Comparison of ENCODE assay signal across 8 cellular contexts in the genomic region with DNA sequence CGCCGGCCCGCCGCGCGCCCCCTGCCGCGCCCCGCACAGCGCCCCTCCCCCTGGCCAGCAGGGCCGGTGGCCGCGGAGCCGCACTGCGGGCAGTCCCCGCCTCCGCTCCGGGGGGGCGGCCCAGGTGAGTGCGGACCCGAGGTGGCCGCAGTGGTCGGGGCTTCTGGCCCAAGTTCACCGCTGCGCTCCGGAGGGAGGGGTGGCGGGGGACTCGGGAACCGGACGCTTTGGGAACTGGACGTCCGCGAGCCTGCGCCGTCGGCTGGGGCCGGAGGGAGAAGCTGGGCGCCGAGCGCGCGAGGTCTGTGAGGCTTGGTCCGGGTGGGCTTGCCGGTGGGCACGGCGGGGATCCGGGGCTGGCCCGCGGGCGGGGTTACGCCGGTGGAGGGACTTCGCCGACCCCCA. TPM values are rescaled to one million over a fixed set of nuclear protein-coding genes. Genes with fewer than 3 reads are reported as not detected.
DNase-seq lines count a peak whose midpoint lies in the region; ATAC-seq and TF ChIP-seq lines count a peak whose summit lies in the region.

No MANE protein-coding gene starts in this region.

- no peak overlapping the region for H3K18ac ChIP-seq in mesenchymal stem cell (ENCODE audit: low read depth in 1 of 2, low read length in 2 of 2)

- H3K9ac ChIP-seq in mesenchymal stem cell (ENCODE audit: low read length), result no peak overlapping the region

- no peak overlapping the region for H3K23ac ChIP-seq in mesenchymal stem cell (ENCODE audit: low read length in 2 of 2)

- no peak overlapping the region for H2BK12ac ChIP-seq in mesenchymal stem cell (ENCODE audit: low read length in 2 of 2)

- H3K36me3 ChIP-seq in body of pancreas (replicated peaks in 1 of 2; ENCODE audit: insufficient read depth in 1 of 2, low read depth in 2 of 2), result no peaks in the 10 kb centered on the region
- peaks cover 0 to 3% of the 10 kb centered on the region in 2 experiments for H3K36me3 ChIP-seq in mesenchymal stem cell (ENCODE audit: control insufficient read depth in 1 of 2, insufficient read depth in 2 of 2, low read depth in 1 of 2, low read length in 2 of 2)
- H3K36me3 ChIP-seq in uterus, result no peaks in the 10 kb centered on the region

- H3K4ac ChIP-seq in mesenchymal stem cell (ENCODE audit: low read depth in 1 of 2, low read length in 2 of 2), result no peak overlapping the region

- H3K27ac ChIP-seq in body of pancreas (peak overlapping the region; percentile 26 to 79 (median 69)), mesenchymal stem cell (ENCODE audit: low read length, poor library complexity, severe bottlenecking) (no peak overlapping the region), uterus (peak overlapping the region; percentile 85 to 86)

- no peak overlapping the region for H2BK5ac ChIP-seq in mesenchymal stem cell (ENCODE audit: low read depth, low read length, poor library complexity, severe bottlenecking)

- TF ChIP-seq POLR2A in body of pancreas (IDR thresholded peaks at IDR 0.05) (no peak), uterus (IDR thresholded peaks at IDR 0.05) (no peak)

- TF ChIP-seq CTCF in AG10803 (conservative IDR thresholded peaks at IDR 0.05; ENCODE audit: low read length), result no peak
- TF ChIP-seq CTCF in body of pancreas (IDR thresholded peaks at IDR 0.05), result no peak
- no peak for TF ChIP-seq CTCF in uterus (IDR thresholded peaks at IDR 0.05)

- peak; percentile 12 for ATAC-seq in HG02798 (IDR thresholded peaks at IDR 0.05; ENCODE audit: poor library complexity, unreplicated experiment)
- ATAC-seq in body of pancreas, result peak; percentile 23
- ATAC-seq in sciatic nerve, result no peak

- H4K8ac ChIP-seq in mesenchymal stem cell (ENCODE audit: low read length), result no peak overlapping the region

- H3K14ac ChIP-seq in mesenchymal stem cell (ENCODE audit: low read length in 2 of 2), result peak overlapping the region in 1 of 2 experiments; percentile 12

- H3K4me1 ChIP-seq in body of pancreas, result peaks cover 56% of the 10 kb centered on the region
- H3K4me1 ChIP-seq in mesenchymal stem cell (ENCODE audit: control insufficient read depth, insufficient read depth, low read depth, low read length), result peaks cover 24% of the 10 kb centered on the region
- H3K4me1 ChIP-seq in uterus, result peaks cover 6 to 7% of the 10 kb centered on the region in 2 donors

- in situ Hi-C loops in G401 (cut with HindIII; ENCODE audit: low sequenced_read_pairs), result no loop called here

- H2AK5ac ChIP-seq in mesenchymal stem cell (ENCODE audit: low read length, severe bottlenecking), result no peak overlapping the region

- no peaks in the 10 kb centered on the region for H3K79me1 ChIP-seq in mesenchymal stem cell (replicated peaks; ENCODE audit: low read length, poor library complexity, severe bottlenecking)

- H4K91ac ChIP-seq in mesenchymal stem cell (ENCODE audit: low read length), result no peak overlapping the region

- no peak overlapping the region for H2BK15ac ChIP-seq in mesenchymal stem cell (ENCODE audit: low read depth, poor library complexity, severe bottlenecking)

- H3K4me3 ChIP-seq in AG10803 (ENCODE audit: low read length) (peak overlapping the region; percentile 49), body of pancreas (peak overlapping the region; percentile 48 to 62), mesenchymal stem cell (ENCODE audit: insufficient read depth in 1 of 2, low read depth in 1 of 2, low read length in 2 of 2) (peak overlapping the region in 1 of 2 experiments; percentile 55), uterus (peak overlapping the region; percentile 60 to 67)

- intact Hi-C loops in body of pancreas (cut with DNase I), result no loop called here
- intact Hi-C loops in uterus (cut with DNase I; ENCODE audit: low total_unique reads), result loop anchor here (10.0 kb wide), 1 partner anchor 317 kb away; no protein-coding TSS in a partner anchor
- intact Hi-C loops in sciatic nerve (cut with DNase I), result loop anchor here (5.0 kb wide), 1 partner anchor 314 kb away; no protein-coding TSS in a partner anchor

- H3K9me3 ChIP-seq in body of pancreas, result no peaks in the 10 kb centered on the region
- no peaks in the 10 kb centered on the region for H3K9me3 ChIP-seq in mesenchymal stem cell (ENCODE audit: control insufficient read depth, low read length)
- no peaks in the 10 kb centered on the region for H3K9me3 ChIP-seq in uterus

- H2BK120ac ChIP-seq in mesenchymal stem cell (ENCODE audit: low read depth, low read length), result no peak overlapping the region

- no peak overlapping the region for H2AFZ ChIP-seq in mesenchymal stem cell (ENCODE audit: low read depth, low read length)

- DNase-seq in AG10803 (ENCODE audit: low read depth) (no peak), body of pancreas (peak; percentile 21 to 28 (median 28)), mesenchymal stem cell (peak; percentile 9), uterus (peak; percentile 43 to 51), sciatic nerve (ENCODE audit: low spot score) (no peak), G401 (ENCODE audit: low spot score) (no peak), UCSD-AML1 (lab: John Stamatoyannopoulos, UW; ENCODE audit: unreplicated experiment) (no peak)

- peak overlapping the region; percentile 85 for H3K4me2 ChIP-seq in mesenchymal stem cell (ENCODE audit: low read length, poor library complexity, severe bottlenecking)

- WGBS in body of pancreas, 2 donors, result 0% methylated on average over 2 to 6 of the region's 54 CpGs
- WGBS in mesenchymal stem cell, result 1% methylated on average over 35 of the region's 54 CpGs

- no peaks in the 10 kb centered on the region for H3K27me3 ChIP-seq in body of pancreas
- H3K27me3 ChIP-seq in mesenchymal stem cell (ENCODE audit: control insufficient read depth in 1 of 2, insufficient read depth in 1 of 2, low read length in 2 of 2), result peaks cover 71 to 81% of the 10 kb centered on the region in 2 experiments
- H3K27me3 ChIP-seq in uterus, result no peaks in the 10 kb centered on the region

RNA-seq across cellular contexts. Expression of gene LDLRAD4, which starts 0.6 kb away (rescaled TPM):
- 10 to 100 TPM in 1 of 2 donors, 1 to 10 TPM in 1; 8.6 to 35.9 TPM for total RNA-seq in body of pancreas
- 0.23 TPM for polyA plus RNA-seq in mesenchymal stem cell (2013, experiment 1 of 2)
- polyA plus RNA-seq in mesenchymal stem cell (2013, experiment 2 of 2), result 0.41 TPM
- total RNA-seq in uterus, result 10 to 100 TPM; 23.8 to 82.2 (median 39.3) TPM
- total RNA-seq in sciatic nerve, result 27.1 TPM
- 0.06 TPM in 1 of 2 replicates, not detected in the other for total RNA-seq in G401 (2014; rRNA removed; shearing (Covaris generic))

Comparison
In these comparisons a context has a peak if more than half of its experiments do, and no peak if none do; other contexts are left out.
1. DNase-seq: peak in body of pancreas (4 of 4), mesenchymal stem cell (single experiment) and uterus (2 of 2); none in AG10803 (single experiment), sciatic nerve (single experiment), G401 (single experiment) and UCSD-AML1 (single experiment).